Comparison of ENCODE assay signal across 19 cellular contexts in genomic region chr15:86772369-86773059, GRCh38.
A peak's percentile ranks its signal among the peaks of the same experiment; 100 is the strongest.
DNase-seq lines count a peak whose midpoint lies in the region; ATAC-seq and TF ChIP-seq lines count a peak whose summit lies in the region.
"Had no signal": no experiment of that assay in that cellular context is flagged by ENCODE, and none has a peak within 500 bp of the region (broad histone marks: within the 10 kb centered on the region; RNA-seq: fewer than 3 reads in every experiment).

No MANE protein-coding gene starts in this region.

- H4K91ac ChIP-seq in mesenchymal stem cell (ENCODE audit: low read length): no peak overlapping the region

- H3K4me3 Mint-ChIP-seq in CD4-positive, alpha-beta T cell: no peak overlapping the region

- POLR2A ChIA-PET in CD4-positive, alpha-beta T cell (lab: Charles Lee): no interaction called here

- H3K4me3 ChIP-seq in cardiac muscle cell (no peak overlapping the region), left ventricle myocardium inferior (no peak overlapping the region), hepatocyte (no peak overlapping the region), mesenchymal stem cell (ENCODE audit: insufficient read depth in 1 of 2, low read depth in 1 of 2, low read length in 2 of 2) (no peak overlapping the region), upper lobe of right lung (no peak overlapping the region)
- H3K4me3 ChIP-seq: BLaER1, K562 had no signal

- intact Hi-C loops in left ventricle myocardium inferior (cut with micrococcal nuclease): no loop called here
- intact Hi-C loops in upper lobe of right lung (cut with DNase I): no loop called here
- intact Hi-C loops in CD4-positive, alpha-beta T cell (cut with DNase I, micrococcal nuclease): no loop called here

- no peak overlapping the region for H3K27ac Mint-ChIP-seq in CD4-positive, alpha-beta T cell

- ATAC-seq in upper lobe of right lung: peak; percentile 57
- ATAC-seq in CD4-positive, alpha-beta T cell (ENCODE audit: poor library complexity): no peak
- ATAC-seq: HCT116, K562, PC-3 had no signal

- no peak overlapping the region for H2AK5ac ChIP-seq in mesenchymal stem cell (ENCODE audit: low read length, severe bottlenecking)

- no peak overlapping the region for H2BK120ac ChIP-seq in mesenchymal stem cell (ENCODE audit: low read depth, low read length)

- H3K4me2 ChIP-seq in hepatocyte (no peak overlapping the region), mesenchymal stem cell (ENCODE audit: low read length, poor library complexity, severe bottlenecking) (no peak overlapping the region)
- H3K4me2 ChIP-seq: BLaER1 had no signal

- no peaks in the 10 kb centered on the region for H4K20me1 ChIP-seq in hepatocyte (ENCODE audit: insufficient read depth, poor library complexity, severe bottlenecking)
- H4K20me1 ChIP-seq: BLaER1 had no signal

- H3K4me1 Mint-ChIP-seq in CD4-positive, alpha-beta T cell (ENCODE audit: low read depth): no peaks in the 10 kb centered on the region

- H3K79me1 ChIP-seq in mesenchymal stem cell (replicated peaks; ENCODE audit: low read length, poor library complexity, severe bottlenecking): no peaks in the 10 kb centered on the region

- CTCF ChIA-PET in CD4-positive, alpha-beta T cell (lab: Charles Lee): no interaction called here

- 40% methylated on average over 3 of the region's 3 CpGs for WGBS in hepatocyte (ENCODE audit: low lambda C conversion rate, missing lambda C conversion rate)
- WGBS in mesenchymal stem cell: 13% methylated on average over 3 of the region's 3 CpGs

- H3K4me1 ChIP-seq in cardiac muscle cell (ENCODE audit: low read depth) (peaks cover 31% of the 10 kb centered on the region), left ventricle myocardium inferior (no peaks in the 10 kb centered on the region), hepatocyte (ENCODE audit: insufficient read depth) (peaks cover 4% of the 10 kb centered on the region), mesenchymal stem cell (ENCODE audit: control insufficient read depth, insufficient read depth, low read depth, low read length) (no peaks in the 10 kb centered on the region), upper lobe of right lung (peaks cover 4% of the 10 kb centered on the region)
- H3K4me1 ChIP-seq: BLaER1 had no signal

- no peaks in the 10 kb centered on the region for H3K27me3 Mint-ChIP-seq in CD4-positive, alpha-beta T cell

- H3K27me3 ChIP-seq in cardiac muscle cell (no peaks in the 10 kb centered on the region), left ventricle myocardium inferior (ENCODE audit: low read depth) (no peaks in the 10 kb centered on the region), hepatocyte (no peaks in the 10 kb centered on the region), mesenchymal stem cell (ENCODE audit: control insufficient read depth in 1 of 2, insufficient read depth in 1 of 2, low read length in 2 of 2) (no peaks in the 10 kb centered on the region), upper lobe of right lung (no peaks in the 10 kb centered on the region)
- no peaks in the 10 kb centered on the region for H3K27me3 ChIP-seq in CD4-positive, alpha-beta T cell (ENCODE audit: control insufficient read depth, insufficient read depth, low read length)
- H3K27me3 ChIP-seq: BLaER1 had no signal

- H3K9me2 ChIP-seq in hepatocyte (replicated peaks; ENCODE audit: insufficient read depth): no peaks in the 10 kb centered on the region

- H2AFZ ChIP-seq in hepatocyte (no peak overlapping the region), mesenchymal stem cell (ENCODE audit: low read depth, low read length) (no peak overlapping the region)

- H3K23ac ChIP-seq in mesenchymal stem cell (ENCODE audit: low read length in 2 of 2): no peak overlapping the region

- H3K9me3 ChIP-seq in cardiac muscle cell (ENCODE audit: low read depth) (no peaks in the 10 kb centered on the region), left ventricle myocardium inferior (replicated peaks) (no peaks in the 10 kb centered on the region), hepatocyte (ENCODE audit: low read depth) (no peaks in the 10 kb centered on the region), mesenchymal stem cell (ENCODE audit: control insufficient read depth, low read length) (no peaks in the 10 kb centered on the region), upper lobe of right lung (no peaks in the 10 kb centered on the region)
- no peaks in the 10 kb centered on the region for H3K9me3 ChIP-seq in CD4-positive, alpha-beta T cell (ENCODE audit: control insufficient read depth, low read length)
- H3K9me3 ChIP-seq: BLaER1 had no signal

- no peak overlapping the region for H4K8ac ChIP-seq in mesenchymal stem cell (ENCODE audit: low read length)

- H3K36me3 Mint-ChIP-seq in CD4-positive, alpha-beta T cell (ENCODE audit: low read depth): no peaks in the 10 kb centered on the region

- TF ChIP-seq CTCF in cardiac muscle cell (IDR thresholded peaks at IDR 0.05; ENCODE audit: low read depth, low read length) (no peak), left ventricle myocardium inferior (IDR thresholded peaks at IDR 0.05; ENCODE audit: borderline replicate concordance) (no peak), hepatocyte (IDR thresholded peaks at IDR 0.05; ENCODE audit: poor library complexity) (no peak), upper lobe of right lung (IDR thresholded peaks at IDR 0.05) (no peak)
- TF ChIP-seq CTCF in CD4-positive, alpha-beta T cell (IDR thresholded peaks at IDR 0.05): no peak

- H3K14ac ChIP-seq in mesenchymal stem cell (ENCODE audit: low read length in 2 of 2): no peak overlapping the region

- H3K4ac ChIP-seq in mesenchymal stem cell (ENCODE audit: low read depth in 1 of 2, low read length in 2 of 2): no peak overlapping the region

- H3K79me2 ChIP-seq in hepatocyte: no peaks in the 10 kb centered on the region

- no peaks in the 10 kb centered on the region for H3K9me3 Mint-ChIP-seq in CD4-positive, alpha-beta T cell

- no peak overlapping the region for H2BK12ac ChIP-seq in mesenchymal stem cell (ENCODE audit: low read length in 2 of 2)

- no peak overlapping the region for H3K9ac ChIP-seq in mesenchymal stem cell (ENCODE audit: low read length)
- H3K9ac ChIP-seq: BLaER1 had no signal

- H3K27ac ChIP-seq in cardiac muscle cell (peak overlapping the region; percentile 46), left ventricle myocardium inferior (replicated peaks) (no peak overlapping the region), hepatocyte (peak overlapping the region; percentile 78), mesenchymal stem cell (ENCODE audit: low read length, poor library complexity, severe bottlenecking) (no peak overlapping the region), upper lobe of right lung (no peak overlapping the region)
- no peak overlapping the region for H3K27ac ChIP-seq in CD4-positive, alpha-beta T cell (ENCODE audit: low read depth, low read length)
- H3K27ac ChIP-seq: BLaER1, HL-60 had no signal

- H3K36me3 ChIP-seq in cardiac muscle cell (no peaks in the 10 kb centered on the region), left ventricle myocardium inferior (no peaks in the 10 kb centered on the region), hepatocyte (replicated peaks; ENCODE audit: insufficient read depth, low read depth) (no peaks in the 10 kb centered on the region), mesenchymal stem cell (ENCODE audit: control insufficient read depth in 1 of 2, insufficient read depth in 2 of 2, low read depth in 1 of 2, low read length in 2 of 2) (no peaks in the 10 kb centered on the region), upper lobe of right lung (no peaks in the 10 kb centered on the region)
- H3K36me3 ChIP-seq: BLaER1 had no signal

- H2BK5ac ChIP-seq in mesenchymal stem cell (ENCODE audit: low read depth, low read length, poor library complexity, severe bottlenecking): no peak overlapping the region

- no peak for DNase-seq in cardiac muscle cell (ENCODE audit: low read depth in 1 of 2, low spot score in 1 of 2)
- DNase-seq in left ventricle myocardium inferior: no peak
- DNase-seq in hepatocyte (ENCODE audit: low spot score): peak; percentile 54
- DNase-seq in mesenchymal stem cell: peak; percentile 69
- DNase-seq in upper lobe of right lung: no peak
- no peak for DNase-seq in NCI-H1436 (lab: John Stamatoyannopoulos, UW)
- no peak for DNase-seq in CD4-positive, alpha-beta T cell
- no peak for DNase-seq in retina
- DNase-seq: 8988T, DND-41, NCI-H1436 treated with DMSO at 0.1 percent for 48 hours, NCI-H2029 treated with DMSO at 0.1 percent for 48 hours, NCI-H2171 treated with DMSO at 0.1 percent for 48 hours, NCI-H774, PC-3 had no signal

- no peak overlapping the region for H3K18ac ChIP-seq in mesenchymal stem cell (ENCODE audit: low read depth in 1 of 2, low read length in 2 of 2)

- H2BK15ac ChIP-seq in mesenchymal stem cell (ENCODE audit: low read depth, poor library complexity, severe bottlenecking): no peak overlapping the region

Comparison
In these comparisons a context has a peak if more than half of its experiments do, and no peak if none do; other contexts are left out.
1. H3K27ac ChIP-seq: peak in cardiac muscle cell (single experiment) and hepatocyte (single experiment); none in left ventricle myocardium inferior (single experiment), mesenchymal stem cell (single experiment), upper lobe of right lung (single experiment) and CD4-positive, alpha-beta T cell (single experiment).
2. DNase-seq: peak in hepatocyte (single experiment) and mesenchymal stem cell (single experiment); none in cardiac muscle cell (0 of 2), left ventricle myocardium inferior (single experiment), upper lobe of right lung (single experiment), NCI-H1436 (single experiment), CD4-positive, alpha-beta T cell (0 of 10) and retina (single experiment).